Comparison of ENCODE assay signal across 12 cellular contexts in genomic region chr1:35518183-35518582, GRCh38. TPM values are rescaled to one million over a fixed set of nuclear protein-coding genes. Genes with fewer than 3 reads are reported as not detected.
"Had no signal": no experiment of that assay in that cellular context is flagged by ENCODE, and none has a peak within 500 bp of the region (broad histone marks: within the 10 kb centered on the region; RNA-seq: fewer than 3 reads in every experiment).

No MANE protein-coding gene starts in this region.

- H3K4me3 ChIP-seq: GM23248, GM23338, HAP-1 had no signal

- H3K4me1 ChIP-seq: HAP-1 had no signal

- FAIRE-seq: H1, H54 had no signal

- H3K4me2 ChIP-seq: GM23338 had no signal

- H3K36me3 ChIP-seq: HAP-1 had no signal

- H3K27ac Mint-ChIP-seq: GM23338, H9, HFFc6 had no signal

- H3K9ac ChIP-seq: GM23248 had no signal

- ATAC-seq: GM23338, HCT116 had no signal

- H3K4me3 Mint-ChIP-seq: GM23338, H9, HFFc6 had no signal

- H2AFZ ChIP-seq: GM23248, GM23338 had no signal

- H3K27ac ChIP-seq: GM23248 had no signal

- H3K4me1 Mint-ChIP-seq: H9 had no signal

- DNase-seq: GM23248, GOT3, H7, H9, HCEC 1CT, HFFc6 had no signal

RNA-seq across cellular contexts. Expression of gene TFAP2E, which starts 54.9 kb away (rescaled TPM):
- total RNA-seq: GM23248, H4 had no signal
